ENCODE assay signal across 1 cellular context in the genomic region with DNA sequence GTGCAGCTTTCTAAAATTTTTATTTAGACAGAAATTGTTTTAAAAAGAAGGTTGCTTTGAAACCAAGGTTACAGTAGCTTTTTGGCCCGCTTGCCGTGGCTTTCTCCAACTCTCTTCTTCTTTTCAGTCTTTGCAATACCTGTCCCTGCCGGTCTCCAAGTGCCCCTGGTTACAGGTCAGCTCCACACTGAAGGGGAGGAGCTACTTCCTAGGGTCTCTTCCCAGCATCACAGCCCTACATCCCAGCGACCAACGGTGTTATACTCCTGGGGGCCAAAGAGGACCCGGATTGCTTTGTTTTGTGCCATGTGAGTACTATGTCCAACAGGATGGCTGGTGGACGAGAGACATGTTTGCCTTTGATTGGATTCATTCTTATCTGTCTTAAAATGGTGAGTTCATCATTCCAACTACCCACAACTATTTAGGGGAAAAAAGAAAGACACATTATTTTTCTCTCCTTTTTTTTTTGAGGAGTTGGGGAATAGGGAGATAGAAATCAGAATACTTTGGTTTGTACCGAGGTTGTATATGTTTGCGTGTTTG.
TF ChIP-seq lines count a peak whose summit lies in the region.

A gene with protein sequence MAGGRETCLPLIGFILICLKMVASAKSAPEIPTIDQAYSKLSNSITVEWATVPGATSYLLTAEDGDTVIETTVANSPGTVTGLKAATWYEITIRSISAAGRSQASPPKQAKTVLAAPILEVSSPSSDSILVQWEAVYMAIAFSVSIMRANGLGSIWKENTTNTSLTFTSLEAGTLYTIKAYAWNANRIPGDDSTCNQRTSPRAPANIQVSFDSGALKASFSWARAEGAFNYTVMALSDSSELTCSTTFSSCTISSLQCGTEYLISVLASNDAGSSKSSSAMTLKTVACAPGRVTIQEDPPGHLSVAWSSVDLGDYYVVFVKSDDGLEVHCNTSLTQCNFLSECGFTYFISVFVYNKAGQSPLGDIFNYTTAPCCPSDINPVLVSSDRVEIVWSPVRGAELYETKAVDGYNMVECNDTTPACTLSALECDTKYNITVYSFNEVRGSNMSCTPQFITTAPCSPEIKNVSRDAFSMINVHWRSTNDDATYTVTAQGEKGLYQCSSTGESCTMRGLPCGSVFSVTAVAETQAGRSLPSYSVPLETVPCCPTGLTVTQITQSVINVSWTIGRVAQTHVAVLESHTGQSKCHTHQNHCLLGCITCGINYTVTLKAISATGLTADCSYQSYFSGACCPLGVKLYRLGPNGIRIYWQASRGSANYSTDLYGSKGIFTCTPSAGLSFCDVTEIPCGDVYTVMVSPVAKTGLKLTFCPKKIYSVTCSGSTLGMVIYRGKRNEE (plus strand): TSS at position 304 of the 546 bp plus-strand sequence. CDS start 26 bp downstream, at position 330.

TF ChIP-seq in HepG2, 621 proteins besides CTCF, POLR2A, EP300 and RAD21:
- TF ChIP-seq SALL2 (CRISPR knock-in tag; IDR thresholded peaks at IDR 0.05) (no peak), ZNF761 (CRISPR knock-in tag; conservative IDR thresholded peaks at IDR 0.05) (no peak), KLF9 (CRISPR knock-in tag; IDR thresholded peaks at IDR 0.05; ENCODE audit: low read depth) (no peak), PPARG (CRISPR knock-in tag; conservative IDR thresholded peaks at IDR 0.05) (no peak), CBX2 (IDR thresholded peaks at IDR 0.05; ENCODE audit: low read depth, low read length) (no peak), CBX2 (CRISPR knock-in tag; IDR thresholded peaks at IDR 0.05; ENCODE audit: low read depth) (no peak), ZZZ3 (CRISPR knock-in tag; IDR thresholded peaks at IDR 0.05; ENCODE audit: borderline replicate concordance) (no peak), AGO1 (IDR thresholded peaks at IDR 0.05; ENCODE audit: low read depth, low read length, poor library complexity, severe bottlenecking) (no peak), ZNF354B (CRISPR knock-in tag; IDR thresholded peaks at IDR 0.05) (no peak), ZNF549 (CRISPR knock-in tag; IDR thresholded peaks at IDR 0.05) (no peak), ZNF205 (CRISPR knock-in tag; IDR thresholded peaks at IDR 0.05) (no peak)
